ENCODE assay signal across 37 cellular contexts in genomic region chr9:133571491-133571890, GRCh38. TPM values are rescaled to one million over a fixed set of nuclear protein-coding genes. Genes with fewer than 3 reads are reported as not detected.
"Had no signal": no experiment of that assay in that cellular context is flagged by ENCODE, and none has a peak within 500 bp of the region (broad histone marks: within the 10 kb centered on the region; RNA-seq: fewer than 3 reads in every experiment).

No MANE protein-coding gene starts in this region.

- ATAC-seq: activated CD4-positive, alpha-beta T cell treated with anti-CD3 and anti-CD28 coated beads for 36 hours; activated CD4-positive, CD25-positive, alpha-beta regulatory T cell treated with anti-CD3 and anti-CD28 coated beads, Interleukin-2, amount 50 U/mL, for 24 hours; activated T-cell treated with anti-CD3 and anti-CD28 coated beads, Interleukin-2, amount 50 U/mL, for 72 hours; activated T-helper 17 cell treated with anti-CD3 and anti-CD28 coated beads, Interleukin-2, amount 50 U/mL, for 72 hours had no signal

- H3K9me3 ChIP-seq: ascending aorta, SJCRH30, SK-N-SH had no signal

- H3K27me3 ChIP-seq: ascending aorta, cardiac muscle cell had no signal

- H3K4me1 Mint-ChIP-seq: activated CD4-positive, alpha-beta T cell treated with anti-CD3 and anti-CD28 coated beads, Interleukin-2, amount 10 ng/mL, durations not matched to agents 7 days and 5 days; activated T-helper 17 cell treated with anti-CD3 and anti-CD28 coated beads, Interleukin-2, amount 50 U/mL, for 72 hours; central memory CD8-positive, alpha-beta T cell had no signal

- H3K9me2 ChIP-seq: SK-N-SH had no signal

- H3K36me3 Mint-ChIP-seq: activated naive CD8-positive, alpha-beta T cell treated with anti-CD3 and anti-CD28 coated beads for 36 hours; WTC11 had no signal

- H3K9me3 Mint-ChIP-seq: activated CD4-positive, alpha-beta T cell treated with anti-CD3 and anti-CD28 coated beads, Interleukin-2, amount 10 ng/mL, durations not matched to agents 7 days and 5 days; activated naive CD8-positive, alpha-beta T cell treated with anti-CD3 and anti-CD28 coated beads for 36 hours; activated T-cell treated with anti-CD3 and anti-CD28 coated beads, Interleukin-2, amount 50 U/mL, for 72 hours; activated T-helper 17 cell treated with anti-CD3 and anti-CD28 coated beads, Interleukin-2, amount 50 U/mL, for 72 hours; central memory CD8-positive, alpha-beta T cell; T-helper 1 cell treated with Interleukin-12 subunit alpha and Interleukin-12 subunit beta and Interleukin-4 antibody, amounts not matched to agents 30 μg/mL and 1 μg/mL, for 36 hours; T-helper 2 cell treated with Interferon-gamma antibody and Interleukin-4, amounts not matched to agents 5 μg/mL and 100 μg/mL, for 36 hours; WTC11 had no signal

- H3K4me3 Mint-ChIP-seq: activated CD4-positive, alpha-beta T cell treated with anti-CD3 and anti-CD28 coated beads for 36 hours; activated CD4-positive, alpha-beta T cell treated with anti-CD3 and anti-CD28 coated beads, Interleukin-2, amount 10 ng/mL, durations not matched to agents 7 days and 5 days; activated naive CD8-positive, alpha-beta T cell treated with anti-CD3 and anti-CD28 coated beads for 36 hours; activated T-cell treated with anti-CD3 and anti-CD28 coated beads, Interleukin-2, amount 50 U/mL, for 72 hours; activated T-helper 17 cell treated with anti-CD3 and anti-CD28 coated beads, Interleukin-2, amount 50 U/mL, for 72 hours; central memory CD8-positive, alpha-beta T cell; T-helper 1 cell treated with Interleukin-12 subunit alpha and Interleukin-12 subunit beta and Interleukin-4 antibody, amounts not matched to agents 30 μg/mL and 1 μg/mL, for 36 hours; T-helper 2 cell treated with Interferon-gamma antibody and Interleukin-4, amounts not matched to agents 5 μg/mL and 100 μg/mL, for 36 hours; WTC11 had no signal

- H3K27ac Mint-ChIP-seq: activated CD4-positive, alpha-beta T cell treated with anti-CD3 and anti-CD28 coated beads for 36 hours; activated CD4-positive, alpha-beta T cell treated with anti-CD3 and anti-CD28 coated beads, Interleukin-2, amount 10 ng/mL, durations not matched to agents 7 days and 5 days; activated naive CD8-positive, alpha-beta T cell treated with anti-CD3 and anti-CD28 coated beads for 36 hours; activated T-cell treated with anti-CD3 and anti-CD28 coated beads, Interleukin-2, amount 50 U/mL, for 72 hours; activated T-helper 17 cell treated with anti-CD3 and anti-CD28 coated beads, Interleukin-2, amount 50 U/mL, for 72 hours; T-helper 1 cell treated with Interleukin-12 subunit alpha and Interleukin-12 subunit beta and Interleukin-4 antibody, amounts not matched to agents 30 μg/mL and 1 μg/mL, for 36 hours; T-helper 2 cell treated with Interferon-gamma antibody and Interleukin-4, amounts not matched to agents 5 μg/mL and 100 μg/mL, for 36 hours; WTC11 had no signal

- DNase-seq: activated CD4-positive, alpha-beta T cell treated with anti-CD3 and anti-CD28 coated beads for 36 hours; activated CD4-positive, alpha-beta T cell treated with anti-CD3 and anti-CD28 coated beads, Interleukin-2, amount 10 ng/mL, durations not matched to agents 7 days and 5 days; activated CD4-positive, alpha-beta T cell treated with anti-CD3 and anti-CD28 coated beads, Interleukin-2, amount 50 U/mL, for 48 hours; activated effector memory CD4-positive, alpha-beta T cell treated with anti-CD3 and anti-CD28 coated beads, Interleukin-2, amount 50 U/mL, for 16 hours; activated naive CD4-positive, alpha-beta T cell; activated naive CD4-positive, alpha-beta T cell treated with anti-CD3 and anti-CD28 coated beads, Interleukin-2, amount 50 U/mL, for 16 hours; activated naive CD8-positive, alpha-beta T cell treated with anti-CD3 and anti-CD28 coated beads for 36 hours; activated T-cell treated with anti-CD3 and anti-CD28 coated beads, Interleukin-2, amount 50 U/mL, for 1 hour; activated T-cell treated with anti-CD3 and anti-CD28 coated beads, Interleukin-2, amount 50 U/mL, for 72 hours; amygdala; NCI-H1092 treated with DMSO at 0.1 percent for 48 hours; NCI-H1417; NCI-H146; NCI-H187; NCI-H2029 treated with DMSO at 0.1 percent for 48 hours; NCI-H345; NCI-H524 treated with DMSO at 0.1 percent for 48 hours; NCI-H748 treated with DMSO at 0.1 percent for 48 hours; NK-92 treated with Interleukin-12 subunit alpha and Interleukin-12 subunit beta, amount 100 ng/mL, for 24 hours; OCI-M1; SHP77; SJCRH30; SK-N-SH had no signal

- H3K4me3 ChIP-seq: ascending aorta, cardiac muscle cell, SJCRH30 had no signal

- H3K27ac ChIP-seq: ascending aorta, cardiac muscle cell, KMS-11, SJCRH30 had no signal

- H3K36me3 ChIP-seq: ascending aorta, cardiac muscle cell, SJCRH30 had no signal

- H3K4me2 ChIP-seq: KMS-11, SK-N-SH had no signal

- H3K27me3 Mint-ChIP-seq: activated CD4-positive, alpha-beta T cell treated with anti-CD3 and anti-CD28 coated beads, Interleukin-2, amount 10 ng/mL, durations not matched to agents 7 days and 5 days had no signal

- H3K9ac ChIP-seq: KMS-11, SK-N-SH had no signal

RNA-seq across cellular contexts. Expression of gene ADAMTSL2, which starts 37.0 kb away (rescaled TPM):
- total RNA-seq: activated CD4-positive, alpha-beta T cell treated with anti-CD3 and anti-CD28 coated beads, Interleukin-2, amount 10 ng/mL, durations not matched to agents 7 days and 5 days; activated T-helper 17 cell treated with anti-CD3 and anti-CD28 coated beads, Interleukin-2, amount 50 U/mL, for 72 hours; LHCN-M2; NCI-H460 had no signal

RNA-seq across cellular contexts. Expression of gene FAM163B, which starts 37.7 kb away (rescaled TPM):
- total RNA-seq: activated CD4-positive, alpha-beta T cell treated with anti-CD3 and anti-CD28 coated beads for 36 hours; activated CD4-positive, alpha-beta T cell treated with anti-CD3 and anti-CD28 coated beads, Interleukin-2, amount 10 ng/mL, durations not matched to agents 7 days and 5 days; activated CD8-positive, alpha-beta memory T cell treated with anti-CD3 and anti-CD28 coated beads for 36 hours; activated naive CD8-positive, alpha-beta T cell treated with anti-CD3 and anti-CD28 coated beads for 36 hours; activated T-cell treated with anti-CD3 and anti-CD28 coated beads, Interleukin-2, amount 50 U/mL, for 72 hours; activated T-helper 17 cell treated with anti-CD3 and anti-CD28 coated beads, Interleukin-2, amount 50 U/mL, for 72 hours; ascending aorta; chondrocyte; LHCN-M2; M059J; NCI-H460 had no signal

RNA-seq across cellular contexts. Expression of gene MYMK, which starts 46.7 kb away (rescaled TPM):
- total RNA-seq: activated CD4-positive, alpha-beta T cell treated with anti-CD3 and anti-CD28 coated beads for 36 hours; activated CD4-positive, alpha-beta T cell treated with anti-CD3 and anti-CD28 coated beads, Interleukin-2, amount 10 ng/mL, durations not matched to agents 7 days and 5 days; activated CD8-positive, alpha-beta memory T cell treated with anti-CD3 and anti-CD28 coated beads for 36 hours; activated naive CD8-positive, alpha-beta T cell treated with anti-CD3 and anti-CD28 coated beads for 36 hours; activated T-cell treated with anti-CD3 and anti-CD28 coated beads, Interleukin-2, amount 50 U/mL, for 72 hours; activated T-helper 17 cell treated with anti-CD3 and anti-CD28 coated beads, Interleukin-2, amount 50 U/mL, for 72 hours; ascending aorta; cardiac muscle cell; chondrocyte; M059J; NCI-H460; WTC11 had no signal
